Comparison of ENCODE assay signal across 26 cellular contexts in the genomic region with DNA sequence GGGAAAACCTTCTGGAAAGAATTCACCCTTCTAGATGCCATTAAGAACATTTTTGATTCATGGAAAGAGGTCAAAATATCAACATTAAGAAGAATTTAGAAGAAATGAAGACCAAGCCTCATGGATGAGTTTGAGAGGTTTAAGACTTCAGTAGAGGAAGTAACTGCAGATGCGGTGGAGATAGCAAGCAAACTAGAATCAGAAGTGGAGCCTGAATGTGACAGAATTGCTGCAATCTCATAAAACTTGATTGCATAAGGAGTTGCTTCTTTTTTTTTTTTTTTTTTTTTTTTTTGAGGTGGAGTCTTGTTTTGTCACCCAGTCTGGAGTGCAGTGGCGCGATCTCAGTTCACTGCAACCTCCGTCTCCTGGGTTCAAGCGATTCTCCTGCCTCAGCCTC. TPM values are rescaled to one million over a fixed set of nuclear protein-coding genes. Genes with fewer than 3 reads are reported as not detected.
DNase-seq lines count a peak whose midpoint lies in the region; ATAC-seq and TF ChIP-seq lines count a peak whose summit lies in the region.
"Had no signal": no experiment of that assay in that cellular context is flagged by ENCODE, and none has a peak within 500 bp of the region (broad histone marks: within the 10 kb centered on the region; RNA-seq: fewer than 3 reads in every experiment).

No MANE protein-coding gene starts in this region.

- peaks cover 9 to 11% of the 10 kb centered on the region in 2 donors for H3K9me3 Mint-ChIP-seq in stimulated activated naive B cell treated with anti-CD40 and anti-IgM and Interleukin-4, amounts not matched to agents 10 μg/mL and 1 μg/mL and 100 μg/mL, for 72 hours

- peaks cover 4% of the 10 kb centered on the region in 2 donors for H3K36me3 Mint-ChIP-seq in stimulated activated naive B cell treated with anti-CD40 and anti-IgM and Interleukin-4, amounts not matched to agents 10 μg/mL and 1 μg/mL and 100 μg/mL, for 72 hours
- H3K36me3 Mint-ChIP-seq: CD8-positive, alpha-beta T cell had no signal

- H3K27ac Mint-ChIP-seq in stimulated activated naive B cell treated with anti-CD40 and anti-IgM and Interleukin-4, amounts not matched to agents 10 μg/mL and 1 μg/mL and 100 μg/mL, for 72 hours, result no peak overlapping the region
- H3K27ac Mint-ChIP-seq: CD8-positive, alpha-beta T cell; T-helper 1 cell treated with Interleukin-12 subunit alpha and Interleukin-12 subunit beta and Interleukin-4 antibody, amounts not matched to agents 30 μg/mL and 1 μg/mL, for 36 hours had no signal

- TF ChIP-seq EP300 in ovary (IDR thresholded peaks at IDR 0.05), result no peak

- peaks cover 19 to 43% of the 10 kb centered on the region in 2 donors for H3K4me1 Mint-ChIP-seq in stimulated activated naive B cell treated with anti-CD40 and anti-IgM and Interleukin-4, amounts not matched to agents 10 μg/mL and 1 μg/mL and 100 μg/mL, for 72 hours

- intact Hi-C loops in ovary (cut with DNase I), result no loop called here

- no peak for ATAC-seq in stimulated activated naive B cell treated with anti-CD40 and anti-IgM and Interleukin-4, amounts not matched to agents 10 μg/mL and 1 μg/mL and 100 μg/mL, for 72 hours (replicated peaks)
- no peak for ATAC-seq in HG02885 (IDR thresholded peaks at IDR 0.05; ENCODE audit: poor library complexity, unreplicated experiment)
- ATAC-seq: A549; CD8-positive, alpha-beta T cell had no signal

- H3K9me3 ChIP-seq in ovary, result no peaks in the 10 kb centered on the region
- H3K9me3 ChIP-seq: A549 had no signal

- no peak overlapping the region for H3K27ac ChIP-seq in HL-60 (replicated peaks)
- H3K27ac ChIP-seq in ovary, result no peak overlapping the region
- H3K27ac ChIP-seq: A549, KMS-11, PC-9 had no signal

- H3K4me1 ChIP-seq in ovary (ENCODE audit: insufficient read depth), result no peaks in the 10 kb centered on the region
- H3K4me1 ChIP-seq: A549 had no signal

- no peak for TF ChIP-seq CTCF in HL-60 (IDR thresholded peaks at IDR 0.05; ENCODE audit: insufficient read depth, low read length)
- TF ChIP-seq CTCF in ovary (IDR thresholded peaks at IDR 0.05), result no peak

- WGBS in ovary, 3 donors, result 91 to 96% (median 93%) methylated on average over 5 of the region's 5 CpGs

- no peaks in the 10 kb centered on the region for H3K36me3 ChIP-seq in ovary

- peak; percentile 53 to 67 for DNase-seq in HL-60 (ENCODE audit: low read depth in 1 of 2, low spot score in 1 of 2)
- DNase-seq in MV-4-11 (lab: John Stamatoyannopoulos, UW), result peak; percentile 96
- DNase-seq in SIG-M5 (lab: John Stamatoyannopoulos, UW), result peak; percentile 85
- DNase-seq in medulla oblongata (ENCODE audit: extremely low spot score), result peak; percentile 6
- no peak for DNase-seq in activated CD4-positive, CD25-positive, alpha-beta regulatory T cell treated with anti-CD3 and anti-CD28 coated beads, Interleukin-2, amount 50 U/mL, for 72 hours
- no peak for DNase-seq in stimulated activated naive B cell treated with anti-CD40 and anti-IgM and Interleukin-4, amounts not matched to agents 10 μg/mL and 1 μg/mL and 100 μg/mL, for 72 hours
- no peak for DNase-seq in ovary
- DNase-seq: CD8-positive, alpha-beta T cell; H7; NCI-H1105; NCI-H146; NCI-H2029; NCI-H226; NCI-H524; NCI-H774; PC-9; RPMI8226; SHP77; T1000 had no signal

- no peak overlapping the region for H3K4me3 Mint-ChIP-seq in stimulated activated naive B cell treated with anti-CD40 and anti-IgM and Interleukin-4, amounts not matched to agents 10 μg/mL and 1 μg/mL and 100 μg/mL, for 72 hours
- H3K4me3 Mint-ChIP-seq: CD8-positive, alpha-beta T cell; T-helper 1 cell treated with Interleukin-12 subunit alpha and Interleukin-12 subunit beta and Interleukin-4 antibody, amounts not matched to agents 30 μg/mL and 1 μg/mL, for 36 hours had no signal

- no peak overlapping the region for H3K4me3 ChIP-seq in HL-60 (replicated peaks; ENCODE audit: insufficient read depth, low read length)
- no peak overlapping the region for H3K4me3 ChIP-seq in ovary
- H3K4me3 ChIP-seq: A549, PC-9 had no signal

- H3K27me3 Mint-ChIP-seq in stimulated activated naive B cell treated with anti-CD40 and anti-IgM and Interleukin-4, amounts not matched to agents 10 μg/mL and 1 μg/mL and 100 μg/mL, for 72 hours, result no peaks in the 10 kb centered on the region

- no peaks in the 10 kb centered on the region for H3K27me3 ChIP-seq in HL-60 (ENCODE audit: insufficient read depth, poor library complexity, severe bottlenecking)
- H3K27me3 ChIP-seq in ovary, result no peaks in the 10 kb centered on the region

- TF ChIP-seq POLR2A in ovary (IDR thresholded peaks at IDR 0.05), result no peak

RNA-seq across cellular contexts. Expression of a gene that starts 51.6 kb away (rescaled TPM):
- total RNA-seq in ovary, result not detected
- polyA plus RNA-seq in ovary, result not detected
- total RNA-seq: CD8-positive, alpha-beta T cell; G401; H7; HT1080; PC-9 had no signal
- polyA plus RNA-seq: A549, BJ had no signal

Comparison
In these comparisons a context has a peak if more than half of its experiments do, and no peak if none do; other contexts are left out.
1. DNase-seq: peak in HL-60 (2 of 2), MV-4-11 (single experiment), SIG-M5 (single experiment) and medulla oblongata (single experiment); none in activated CD4-positive, CD25-positive, alpha-beta regulatory T cell treated with anti-CD3 and anti-CD28 coated beads, Interleukin-2, amount 50 U/mL, for 72 hours (single experiment), stimulated activated naive B cell treated with anti-CD40 and anti-IgM and Interleukin-4, amounts not matched to agents 10 μg/mL and 1 μg/mL and 100 μg/mL, for 72 hours (single experiment) and ovary (0 of 5).